4 cellular contexts compared by ENCODE assay signal in genomic region chr2:86741889-86742498, GRCh38. TPM values are rescaled to one million over a fixed set of nuclear protein-coding genes. Genes with fewer than 3 reads are reported as not detected.
"Had no signal": no experiment of that assay in that cellular context is flagged by ENCODE, and none has a peak within 500 bp of the region (broad histone marks: within the 10 kb centered on the region; RNA-seq: fewer than 3 reads in every experiment).

No MANE protein-coding gene starts in this region.

RNA-seq across cellular contexts. Expression of gene CD8A, which starts 48.7 kb away (rescaled TPM):
- total RNA-seq: endothelial cell of umbilical vein, fibroblast of lung, glomerular endothelial cell, lung microvascular endothelial cell had no signal
- polyA plus RNA-seq: endothelial cell of umbilical vein, fibroblast of lung had no signal
